In the genomic region with DNA sequence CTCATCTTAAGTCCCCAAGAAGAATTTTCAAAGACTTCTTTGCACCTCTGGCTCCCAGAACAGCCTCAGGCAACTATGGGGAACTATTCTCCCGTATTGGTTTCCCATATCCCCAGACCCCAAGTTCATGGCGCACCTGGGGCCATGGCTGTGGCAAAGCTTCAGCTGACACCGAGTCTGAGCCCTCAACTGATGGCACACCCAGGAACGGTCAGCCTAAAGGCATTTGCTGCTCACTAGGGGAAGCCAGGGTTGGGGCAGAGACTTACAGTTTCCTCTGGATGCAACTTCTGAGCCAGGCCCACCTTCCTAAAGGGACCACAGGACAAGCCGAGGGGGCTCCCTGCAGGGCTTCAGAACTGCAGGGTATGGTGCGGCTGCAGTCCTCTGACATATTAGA, we compare ENCODE assay signal across 1 cellular context.
TF ChIP-seq lines count a peak whose summit lies in the region.

No MANE protein-coding gene starts in this region.

TF ChIP-seq in H1, 55 proteins besides CTCF, POLR2A, EP300 and RAD21 (continued from another document):
- TF ChIP-seq YY1 (IDR thresholded peaks at IDR 0.05; ENCODE audit: low read depth, low read length) (no peak), BRCA1 (IDR thresholded peaks at IDR 0.05; ENCODE audit: low read depth, low read length) (no peak), SIRT6 (IDR thresholded peaks at IDR 0.05; ENCODE audit: low read length) (no peak), BCL11A (IDR thresholded peaks at IDR 0.05; ENCODE audit: low read depth in 2 of 2, low read length in 2 of 2) (no peak), HDAC2 (IDR thresholded peaks at IDR 0.05; ENCODE audit: borderline replicate concordance in 1 of 2, low read depth in 2 of 2, low read length in 2 of 2) (no peak), SP4 (IDR thresholded peaks at IDR 0.05; ENCODE audit: low read length) (no peak), FOSL1 (IDR thresholded peaks at IDR 0.05; ENCODE audit: insufficient read depth, low read depth, low read length) (no peak)
